Comparison of ENCODE assay signal across 22 cellular contexts in the genomic region with DNA sequence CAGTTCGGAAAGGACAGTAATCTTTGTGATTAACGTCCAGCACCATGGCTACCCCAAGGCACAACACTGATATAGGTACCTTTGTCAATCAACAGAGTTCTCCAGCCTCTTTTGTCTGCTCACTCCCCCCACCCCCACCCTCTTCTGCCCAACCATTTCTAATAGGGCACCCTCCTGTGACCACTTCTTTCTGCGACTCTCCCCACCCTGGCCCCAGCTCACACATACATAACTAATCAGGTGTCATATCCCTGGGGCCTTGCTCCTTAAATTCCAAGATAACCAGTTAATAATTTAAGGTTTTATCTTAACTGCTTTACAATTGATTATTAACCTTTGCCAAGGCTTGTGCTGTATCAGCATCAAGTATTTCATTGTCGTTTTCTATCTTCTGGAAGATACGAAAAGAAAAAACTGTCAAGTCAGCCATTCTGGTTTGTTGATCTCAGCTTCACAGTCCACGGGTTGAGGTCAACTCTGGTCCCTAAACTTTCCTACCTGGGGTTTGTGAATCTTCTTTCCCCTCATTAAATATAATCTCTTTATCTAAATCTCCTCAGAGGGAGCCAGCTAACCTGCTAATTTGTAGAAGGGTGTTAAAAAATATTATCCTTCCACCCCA. TPM values are rescaled to one million over a fixed set of nuclear protein-coding genes. Genes with fewer than 3 reads are reported as not detected.
DNase-seq lines count a peak whose midpoint lies in the region; ATAC-seq, FAIRE-seq and TF ChIP-seq lines count a peak whose summit lies in the region.
"Had no signal": no experiment of that assay in that cellular context is flagged by ENCODE, and none has a peak within 500 bp of the region (broad histone marks: within the 10 kb centered on the region; RNA-seq: fewer than 3 reads in every experiment).

No MANE protein-coding gene starts in this region.

- H3K27ac Mint-ChIP-seq in endodermal cell = peak overlapping the region; percentile 64
- no peak overlapping the region for H3K27ac Mint-ChIP-seq in activated T-helper 2 cell treated with anti-CD3 and anti-CD28 coated beads, Interferon-gamma antibody, Interleukin-2, Interleukin-4, amounts not matched to agents 10 μg/mL and 5 μg/mL and 100 μg/mL, durations not matched to agents 14 hours and 24 hours and 36 hours
- H3K27ac Mint-ChIP-seq: CD14-positive monocyte, HFFc6 had no signal

- peaks cover 35% of the 10 kb centered on the region for H3K27me3 Mint-ChIP-seq in endodermal cell (ENCODE audit: insufficient read depth)
- H3K27me3 Mint-ChIP-seq in activated T-helper 2 cell treated with anti-CD3 and anti-CD28 coated beads, Interferon-gamma antibody, Interleukin-2, Interleukin-4, amounts not matched to agents 10 μg/mL and 5 μg/mL and 100 μg/mL, durations not matched to agents 14 hours and 24 hours and 36 hours (ENCODE audit: low read depth) = peaks cover 22% of the 10 kb centered on the region

- H3K27me3 ChIP-seq in endodermal cell (ENCODE audit: control insufficient read depth, insufficient read depth, low read length, poor library complexity, severe bottlenecking) (no peaks in the 10 kb centered on the region), small intestine (ENCODE audit: control insufficient read depth in 2 of 2, insufficient read depth in 2 of 2, low read length in 2 of 2) (no peaks in the 10 kb centered on the region)

- intact Hi-C loops in activated T-helper 2 cell treated with anti-CD3 and anti-CD28 coated beads, Interferon-gamma antibody, Interleukin-2, Interleukin-4, amounts not matched to agents 10 μg/mL and 5 μg/mL and 100 μg/mL, durations not matched to agents 14 hours and 24 hours and 36 hours (cut with micrococcal nuclease) = no loop called here

- H3K4me1 ChIP-seq in endodermal cell (ENCODE audit: control insufficient read depth, insufficient read depth, low read length) = peaks cover 7% of the 10 kb centered on the region
- H3K4me1 ChIP-seq in small intestine (ENCODE audit: control insufficient read depth in 2 of 2, insufficient read depth in 1 of 2, low read depth in 1 of 2, low read length in 1 of 2) = peaks cover 0 to 4% of the 10 kb centered on the region in 2 donors
- H3K4me1 ChIP-seq: Caco-2 had no signal

- H3K4me3 ChIP-seq in endodermal cell (ENCODE audit: low read length) (no peak overlapping the region), small intestine (ENCODE audit: low read depth in 1 of 2, low read length in 2 of 2) (no peak overlapping the region)

- H3K4me1 Mint-ChIP-seq in endodermal cell = peaks cover 48% of the 10 kb centered on the region
- no peaks in the 10 kb centered on the region for H3K4me1 Mint-ChIP-seq in activated T-helper 2 cell treated with anti-CD3 and anti-CD28 coated beads, Interferon-gamma antibody, Interleukin-2, Interleukin-4, amounts not matched to agents 10 μg/mL and 5 μg/mL and 100 μg/mL, durations not matched to agents 14 hours and 24 hours and 36 hours (ENCODE audit: low read depth)
- H3K4me1 Mint-ChIP-seq: CD14-positive monocyte; CD8-positive, alpha-beta memory T cell had no signal

- H3K36me3 ChIP-seq in endodermal cell (ENCODE audit: control insufficient read depth, insufficient read depth, low read length) = no peaks in the 10 kb centered on the region
- no peaks in the 10 kb centered on the region for H3K36me3 ChIP-seq in small intestine (ENCODE audit: control insufficient read depth in 2 of 2, insufficient read depth in 2 of 2, low read length in 2 of 2)

- H3K27ac ChIP-seq in endodermal cell (ENCODE audit: low read depth, low read length) (peak overlapping the region; percentile 28), small intestine (ENCODE audit: low read depth in 1 of 2, low read length in 1 of 2) (peak overlapping the region in 1 of 2 donors; percentile 25)

- no peaks in the 10 kb centered on the region for H3K9me3 Mint-ChIP-seq in endodermal cell
- no peaks in the 10 kb centered on the region for H3K9me3 Mint-ChIP-seq in activated T-helper 2 cell treated with anti-CD3 and anti-CD28 coated beads, Interferon-gamma antibody, Interleukin-2, Interleukin-4, amounts not matched to agents 10 μg/mL and 5 μg/mL and 100 μg/mL, durations not matched to agents 14 hours and 24 hours and 36 hours
- H3K9me3 Mint-ChIP-seq: CD8-positive, alpha-beta memory T cell; HFFc6 had no signal

- TF ChIP-seq CTCF in endodermal cell (conservative IDR thresholded peaks at IDR 0.05) = no peak

- no peaks in the 10 kb centered on the region for H3K36me3 Mint-ChIP-seq in endodermal cell (ENCODE audit: low read depth)
- H3K36me3 Mint-ChIP-seq in activated T-helper 2 cell treated with anti-CD3 and anti-CD28 coated beads, Interferon-gamma antibody, Interleukin-2, Interleukin-4, amounts not matched to agents 10 μg/mL and 5 μg/mL and 100 μg/mL, durations not matched to agents 14 hours and 24 hours and 36 hours (ENCODE audit: low read depth) = no peaks in the 10 kb centered on the region
- H3K36me3 Mint-ChIP-seq: CD14-positive monocyte; CD8-positive, alpha-beta memory T cell had no signal

- DNase-seq in NCI-H82 (lab: John Stamatoyannopoulos, UW) = peak; percentile 75
- DNase-seq in endodermal cell = peak; percentile 83
- DNase-seq in left kidney (ENCODE audit: low read depth, low spot score) = peak; percentile 17
- peak; percentile 85 for DNase-seq in small intestine
- no peak for DNase-seq in GM19240 (ENCODE audit: insufficient read length, low spot score)
- no peak for DNase-seq in activated T-helper 2 cell treated with anti-CD3 and anti-CD28 coated beads, Interferon-gamma antibody, Interleukin-2, Interleukin-4, amounts not matched to agents 10 μg/mL and 5 μg/mL and 100 μg/mL, durations not matched to agents 14 hours and 24 hours and 36 hours (ENCODE audit: low spot score)
- DNase-seq: CD8-positive, alpha-beta memory T cell; DND-41; GDM1; HCEC 1CT; HFFc6; KG1 had no signal

- H3K4me3 Mint-ChIP-seq in endodermal cell = no peak overlapping the region
- H3K4me3 Mint-ChIP-seq in activated T-helper 2 cell treated with anti-CD3 and anti-CD28 coated beads, Interferon-gamma antibody, Interleukin-2, Interleukin-4, amounts not matched to agents 10 μg/mL and 5 μg/mL and 100 μg/mL, durations not matched to agents 14 hours and 24 hours and 36 hours (ENCODE audit: low read depth) = no peak overlapping the region
- H3K4me3 Mint-ChIP-seq: CD14-positive monocyte; CD8-positive, alpha-beta memory T cell; HFFc6 had no signal

- peaks cover 5% of the 10 kb centered on the region for H3K9me3 ChIP-seq in endodermal cell (ENCODE audit: control insufficient read depth, low read length)
- H3K9me3 ChIP-seq in small intestine (ENCODE audit: control insufficient read depth, low read depth) = peaks cover 2% of the 10 kb centered on the region

- FAIRE-seq in small intestine (lab: Jason Lieb, UNC) = peak; percentile 15
- FAIRE-seq: GM12892, GM19239, HTR-8/SVneo had no signal

- ATAC-seq in GM19328 (IDR thresholded peaks at IDR 0.05; ENCODE audit: unreplicated experiment) = no peak
- ATAC-seq in GM19035 (IDR thresholded peaks at IDR 0.05; ENCODE audit: unreplicated experiment) = no peak

- WGBS in endodermal cell (ENCODE audit: insufficient coverage in 1 of 2, insufficient read length in 1 of 2), 2 experiments = 22 to 31% methylated on average over 3 to 6 of the region's 6 CpGs
- 7 to 43% (median 33%) methylated on average over 6 of the region's 6 CpGs for WGBS in small intestine, 3 donors

- H3K9ac ChIP-seq in endodermal cell (ENCODE audit: extremely low read depth, low read length, poor library complexity, severe bottlenecking) = peak overlapping the region; percentile 31

RNA-seq across cellular contexts. Expression of a gene that starts 27.3 kb away (rescaled TPM):
- 1 to 10 TPM; 3.8 to 4.4 TPM for total RNA-seq in endodermal cell
- polyA plus RNA-seq in endodermal cell (2013, experiment 1 of 2) = 0.85 TPM
- 1.4 TPM for polyA plus RNA-seq in endodermal cell (2013, experiment 2 of 2)
- 10 to 100 TPM in 2 of 3 donors, 1 to 10 TPM in 1; 5.4 to 36.0 (median 30.5) TPM for polyA plus RNA-seq in small intestine
- not detected in 2 replicates for total RNA-seq in activated T-helper 2 cell treated with anti-CD3 and anti-CD28 coated beads, Interferon-gamma antibody, Interleukin-2, Interleukin-4, amounts not matched to agents 10 μg/mL and 5 μg/mL and 100 μg/mL, durations not matched to agents 14 hours and 24 hours and 36 hours
- total RNA-seq: A673; CD8-positive, alpha-beta memory T cell; H4; HFFc6 had no signal
- polyA plus RNA-seq: BJ; CD14-positive monocyte; CD8-positive, alpha-beta memory T cell had no signal

RNA-seq across cellular contexts. Expression of a gene that starts 36.9 kb away (rescaled TPM):
- total RNA-seq in endodermal cell = 10 to 100 TPM; 42.0 to 53.8 TPM
- 45.2 TPM for polyA plus RNA-seq in endodermal cell (2013, experiment 1 of 2)
- 43.5 TPM for polyA plus RNA-seq in endodermal cell (2013, experiment 2 of 2)
- 10 to 100 TPM in 2 of 3 donors, 1 to 10 TPM in 1; 9.5 to 25.0 (median 11.3) TPM for polyA plus RNA-seq in small intestine
- total RNA-seq in activated T-helper 2 cell treated with anti-CD3 and anti-CD28 coated beads, Interferon-gamma antibody, Interleukin-2, Interleukin-4, amounts not matched to agents 10 μg/mL and 5 μg/mL and 100 μg/mL, durations not matched to agents 14 hours and 24 hours and 36 hours = 16.3 and 16.4 TPM in 2 replicates

Comparison
In these comparisons a context has a peak if more than half of its experiments do, and no peak if none do; other contexts are left out.
1. DNase-seq: peak in NCI-H82 (single experiment), endodermal cell (single experiment), left kidney (single experiment) and small intestine (single experiment); none in GM19240 (single experiment) and activated T-helper 2 cell treated with anti-CD3 and anti-CD28 coated beads, Interferon-gamma antibody, Interleukin-2, Interleukin-4, amounts not matched to agents 10 μg/mL and 5 μg/mL and 100 μg/mL, durations not matched to agents 14 hours and 24 hours and 36 hours (single experiment).